ENCODE assay signal across 2 cellular contexts in the genomic region with DNA sequence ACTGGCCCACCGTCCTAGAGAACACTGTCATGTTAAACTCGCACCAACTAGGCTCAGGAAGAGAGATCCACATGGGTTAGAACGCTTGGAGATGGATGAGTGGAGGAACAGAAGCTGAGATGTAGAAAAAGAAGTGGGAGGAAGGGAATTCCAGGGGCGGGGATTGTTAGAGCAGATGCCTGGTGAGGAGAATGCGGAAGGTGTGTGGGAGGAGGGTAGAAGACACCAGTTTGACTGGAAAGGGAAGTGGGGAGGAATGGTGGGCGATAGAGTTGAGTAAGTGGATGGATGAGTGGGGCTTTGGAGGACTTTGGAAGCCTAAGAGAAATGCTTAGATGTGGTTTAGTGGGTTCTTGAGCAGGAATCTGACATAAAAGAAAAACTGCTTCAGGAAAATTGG.
TF ChIP-seq lines count a peak whose summit lies in the region.

No MANE protein-coding gene starts in this region.

TF ChIP-seq in HEK293, 187 proteins besides CTCF, POLR2A, EP300 and RAD21:
- TF ChIP-seq ZFHX2 (tag by site-specific recombination; conservative IDR thresholded peaks at IDR 0.05), result peak; percentile 94
- peak; percentile 99 for TF ChIP-seq EGR2 (tag by site-specific recombination; IDR thresholded peaks at IDR 0.05; ENCODE audit: low read depth)
- no peak for TF ChIP-seq HIC1 (tag by site-specific recombination; IDR thresholded peaks at IDR 0.05)
- TF ChIP-seq ZBTB21 (tag by site-specific recombination; IDR thresholded peaks at IDR 0.05), result no peak
- TF ChIP-seq GLI4 (tag by site-specific recombination; IDR thresholded peaks at IDR 0.05), result no peak
- no peak for TF ChIP-seq GLI2 (tag by site-specific recombination; IDR thresholded peaks at IDR 0.05; ENCODE audit: borderline replicate concordance, low read depth)

TF ChIP-seq in K562, 482 proteins besides CTCF, POLR2A, EP300 and RAD21:
- no peak for TF ChIP-seq TBL1XR1 (IDR thresholded peaks at IDR 0.05; ENCODE audit: low read length in 2 of 2)
- no peak for TF ChIP-seq ZNF23 (CRISPR knock-in tag; IDR thresholded peaks at IDR 0.05)
- TF ChIP-seq SPI1 (IDR thresholded peaks at IDR 0.05; ENCODE audit: borderline replicate concordance, low read depth, low read length), result 0 out of 2 replicates have a peak, but pooled peaks have one; percentile 15
- no peak for TF ChIP-seq CBFB (CRISPR knock-in tag; IDR thresholded peaks at IDR 0.05)
- no peak for TF ChIP-seq PPARD (CRISPR knock-in tag; IDR thresholded peaks at IDR 0.05)
- no peak for TF ChIP-seq SRSF3 (IDR thresholded peaks at IDR 0.05; ENCODE audit: insufficient read depth, low read length)
- 0 out of 2 replicates have a peak, but pooled peaks have one; percentile 6 for TF ChIP-seq EGR1 (conservative IDR thresholded peaks at IDR 0.05)
- no peak for TF ChIP-seq DMBX1 (CRISPR knock-in tag; IDR thresholded peaks at IDR 0.05; ENCODE audit: borderline replicate concordance)
- TF ChIP-seq, protein P1, sequence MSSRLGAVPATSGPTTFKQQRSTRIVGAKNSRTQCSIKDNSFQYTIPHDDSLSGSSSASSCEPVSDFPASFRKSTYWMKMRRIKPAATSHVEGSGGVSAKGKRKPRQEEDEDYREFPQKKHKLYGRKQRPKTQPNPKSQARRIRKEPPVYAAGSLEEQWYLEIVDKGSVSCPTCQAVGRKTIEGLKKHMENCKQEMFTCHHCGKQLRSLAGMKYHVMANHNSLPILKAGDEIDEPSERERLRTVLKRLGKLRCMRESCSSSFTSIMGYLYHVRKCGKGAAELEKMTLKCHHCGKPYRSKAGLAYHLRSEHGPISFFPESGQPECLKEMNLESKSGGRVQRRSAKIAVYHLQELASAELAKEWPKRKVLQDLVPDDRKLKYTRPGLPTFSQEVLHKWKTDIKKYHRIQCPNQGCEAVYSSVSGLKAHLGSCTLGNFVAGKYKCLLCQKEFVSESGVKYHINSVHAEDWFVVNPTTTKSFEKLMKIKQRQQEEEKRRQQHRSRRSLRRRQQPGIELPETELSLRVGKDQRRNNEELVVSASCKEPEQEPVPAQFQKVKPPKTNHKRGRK (tag; IDR thresholded peaks at IDR 0.05), result no peak
- TF ChIP-seq, protein P2, sequence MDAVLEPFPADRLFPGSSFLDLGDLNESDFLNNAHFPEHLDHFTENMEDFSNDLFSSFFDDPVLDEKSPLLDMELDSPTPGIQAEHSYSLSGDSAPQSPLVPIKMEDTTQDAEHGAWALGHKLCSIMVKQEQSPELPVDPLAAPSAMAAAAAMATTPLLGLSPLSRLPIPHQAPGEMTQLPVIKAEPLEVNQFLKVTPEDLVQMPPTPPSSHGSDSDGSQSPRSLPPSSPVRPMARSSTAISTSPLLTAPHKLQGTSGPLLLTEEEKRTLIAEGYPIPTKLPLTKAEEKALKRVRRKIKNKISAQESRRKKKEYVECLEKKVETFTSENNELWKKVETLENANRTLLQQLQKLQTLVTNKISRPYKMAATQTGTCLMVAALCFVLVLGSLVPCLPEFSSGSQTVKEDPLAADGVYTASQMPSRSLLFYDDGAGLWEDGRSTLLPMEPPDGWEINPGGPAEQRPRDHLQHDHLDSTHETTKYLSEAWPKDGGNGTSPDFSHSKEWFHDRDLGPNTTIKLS (IDR thresholded peaks at IDR 0.05; ENCODE audit: borderline replicate concordance, low read depth), result no peak
- no peak for TF ChIP-seq REST (CRISPR knock-in tag; IDR thresholded peaks at IDR 0.05; ENCODE audit: low read depth)
- TF ChIP-seq MCM3 (IDR thresholded peaks at IDR 0.05), result no peak
- TF ChIP-seq, protein P3, sequence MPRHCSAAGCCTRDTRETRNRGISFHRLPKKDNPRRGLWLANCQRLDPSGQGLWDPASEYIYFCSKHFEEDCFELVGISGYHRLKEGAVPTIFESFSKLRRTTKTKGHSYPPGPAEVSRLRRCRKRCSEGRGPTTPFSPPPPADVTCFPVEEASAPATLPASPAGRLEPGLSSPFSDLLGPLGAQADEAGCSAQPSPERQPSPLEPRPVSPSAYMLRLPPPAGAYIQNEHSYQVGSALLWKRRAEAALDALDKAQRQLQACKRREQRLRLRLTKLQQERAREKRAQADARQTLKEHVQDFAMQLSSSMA (CRISPR knock-in tag; IDR thresholded peaks at IDR 0.05), result no peak
